Comparison of ENCODE assay signal across 8 cellular contexts in the genomic region with DNA sequence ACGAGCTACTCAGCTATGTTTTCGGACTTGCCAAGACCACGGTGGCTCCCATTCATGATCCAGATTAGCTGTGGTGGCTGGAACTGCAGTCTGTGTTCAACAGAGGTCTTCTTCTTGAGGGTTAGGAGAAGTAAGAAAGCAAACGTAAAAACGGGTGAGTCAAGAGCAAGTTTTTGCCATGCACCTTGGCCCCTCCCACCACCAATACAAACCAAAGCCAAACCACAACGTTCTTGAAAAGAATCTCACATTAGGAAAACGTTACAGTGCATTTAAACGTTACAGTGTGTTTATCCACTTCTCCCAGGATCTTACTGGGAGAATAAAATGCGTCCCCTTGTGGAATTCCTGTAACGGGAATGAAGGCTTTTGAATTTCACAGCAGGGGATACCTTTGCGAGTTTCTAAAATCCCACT. TPM values are rescaled to one million over a fixed set of nuclear protein-coding genes. Genes with fewer than 3 reads are reported as not detected.
A peak's percentile ranks its signal among the peaks of the same experiment; 100 is the strongest.
DNase-seq lines count a peak whose midpoint lies in the region; ATAC-seq and TF ChIP-seq lines count a peak whose summit lies in the region.

No MANE protein-coding gene starts in this region.

- TF ChIP-seq CTCF in Caco-2 (IDR thresholded peaks at IDR 0.05; ENCODE audit: insufficient read depth in 1 of 2, low read depth in 1 of 2, low read length in 1 of 2, severe bottlenecking in 1 of 2, unreplicated experiment in 1 of 2) (no peak), upper lobe of right lung (IDR thresholded peaks at IDR 0.05) (peak; percentile 6)

- no TSS peak for BruUV-seq in Caco-2 (replicated peaks; lab: Mats Ljungman, UMichigan)

- no peaks in the 10 kb centered on the region for H3K27me3 ChIP-seq in Caco-2 (replicated peaks; ENCODE audit: control insufficient read depth, insufficient read depth, low read length)
- H3K27me3 ChIP-seq in esophagus (ENCODE audit: control insufficient read depth in 1 of 2, insufficient read depth in 2 of 2, low read length in 2 of 2), result no peaks in the 10 kb centered on the region
- H3K27me3 ChIP-seq in upper lobe of right lung, result no peaks in the 10 kb centered on the region

- peaks cover 8% of the 10 kb centered on the region for H3K36me3 Mint-ChIP-seq in Caco-2 (ENCODE audit: insufficient read depth, unreplicated experiment)

- CTCF ChIA-PET in Caco-2 (lab: Charles Lee), result interaction anchor here (1.0 to 3.8 kb wide), 8 partner anchors 21 to 459 kb away, joined by 3 to 18 read pairs (median 6); no protein-coding TSS in a partner anchor

- intact Hi-C loops in Caco-2 (cut with micrococcal nuclease; ENCODE audit: unreplicated experiment), result loop anchor here (5.0 kb wide), 1 partner anchor 441 kb away; no protein-coding TSS in a partner anchor
- intact Hi-C loops in upper lobe of right lung (cut with DNase I), result no loop called here

- no peaks in the 10 kb centered on the region for H3K36me3 ChIP-seq in Caco-2 (ENCODE audit: control insufficient read depth, insufficient read depth, low read length)
- H3K36me3 ChIP-seq in esophagus (ENCODE audit: control insufficient read depth in 2 of 2, insufficient read depth in 2 of 2, low read length in 1 of 2), result no peaks in the 10 kb centered on the region
- H3K36me3 ChIP-seq in upper lobe of right lung, result no peaks in the 10 kb centered on the region

- DNase-seq in Caco-2, result no peak
- DNase-seq in MV-4-11 (lab: John Stamatoyannopoulos, UW), result peak; percentile 44
- DNase-seq in activated CD8-positive, alpha-beta memory T cell treated with anti-CD3 and anti-CD28 coated beads, Interleukin-2, amount 50 U/mL, for 1 hour (ENCODE audit: extremely low read depth), result peak; percentile 60
- DNase-seq in non-pigmented ciliary epithelial cell (ENCODE audit: low read depth), result peak; percentile 46
- DNase-seq in upper lobe of right lung, result no peak
- no peak for DNase-seq in NCI-H510A (lab: John Stamatoyannopoulos, UW)

- H3K4me1 ChIP-seq in Caco-2, result peaks cover 29% of the 10 kb centered on the region
- H3K4me1 ChIP-seq in esophagus (ENCODE audit: control insufficient read depth in 2 of 2, insufficient read depth in 2 of 2, low read length in 1 of 2), result peaks cover 0 to 4% of the 10 kb centered on the region in 2 donors
- H3K4me1 ChIP-seq in upper lobe of right lung, result peaks cover 15% of the 10 kb centered on the region

- H3K4me1 Mint-ChIP-seq in Caco-2 (ENCODE audit: low read depth, unreplicated experiment), result peaks cover 20% of the 10 kb centered on the region

- H3K27me3 Mint-ChIP-seq in Caco-2 (ENCODE audit: insufficient read depth, unreplicated experiment), result no peaks in the 10 kb centered on the region

- H3K27ac ChIP-seq in esophagus (ENCODE audit: low read depth in 2 of 2, low read length in 1 of 2), result peak overlapping the region; percentile 93 to 97
- H3K27ac ChIP-seq in upper lobe of right lung, result peak overlapping the region; percentile 68

- H3K4me3 ChIP-seq in Caco-2 (ENCODE audit: low read depth, low read length), result peak overlapping the region; percentile 95
- peak overlapping the region; percentile 86 for H3K4me3 ChIP-seq in esophagus (ENCODE audit: low read depth in 1 of 2, low read length in 2 of 2)
- H3K4me3 ChIP-seq in upper lobe of right lung, result peak overlapping the region; percentile 79

- no peaks in the 10 kb centered on the region for H3K9me3 Mint-ChIP-seq in Caco-2 (ENCODE audit: unreplicated experiment)

- 5% methylated on average over 11 of the region's 11 CpGs for WGBS in esophagus, 2 donors

- peak overlapping the region; percentile 95 for H3K4me3 Mint-ChIP-seq in Caco-2 (ENCODE audit: unreplicated experiment)

- POLR2A ChIA-PET in Caco-2 (lab: Charles Lee), result no interaction called here

- ATAC-seq in upper lobe of right lung, result no peak
- ATAC-seq in GM19452 (IDR thresholded peaks at IDR 0.05; ENCODE audit: unreplicated experiment), result no peak

- H3K9me3 ChIP-seq in Caco-2 (no peaks in the 10 kb centered on the region), esophagus (ENCODE audit: control insufficient read depth in 2 of 2, insufficient read depth in 1 of 2, low read depth in 1 of 2, low read length in 1 of 2) (no peaks in the 10 kb centered on the region), upper lobe of right lung (no peaks in the 10 kb centered on the region)

- H3K27ac Mint-ChIP-seq in Caco-2 (ENCODE audit: unreplicated experiment), result peak overlapping the region; percentile 95

RNA-seq across cellular contexts. Expression of gene FBXO48, which starts 0.7 kb away (rescaled TPM):
- total RNA-seq in Caco-2 (2022), result 1.1 and 1.2 TPM in 2 replicates
- polyA plus RNA-seq in esophagus, result under 1 TPM; 0.44 to 0.61 TPM
- total RNA-seq in upper lobe of right lung, result 1.8 TPM

RNA-seq across cellular contexts. Expression of gene APLF, which starts 1.0 kb away (rescaled TPM):
- 3.9 and 4.0 TPM in 2 replicates for total RNA-seq in Caco-2 (2022)
- polyA plus RNA-seq in esophagus, result 1 to 10 TPM; 1.1 to 1.3 TPM
- 6.8 TPM for total RNA-seq in upper lobe of right lung

Comparison
In these comparisons a context has a peak if more than half of its experiments do, and no peak if none do; other contexts are left out.
1. DNase-seq: peak in MV-4-11 (single experiment), activated CD8-positive, alpha-beta memory T cell treated with anti-CD3 and anti-CD28 coated beads, Interleukin-2, amount 50 U/mL, for 1 hour (single experiment) and non-pigmented ciliary epithelial cell (single experiment); none in Caco-2 (0 of 2), upper lobe of right lung (single experiment) and NCI-H510A (single experiment).
2. Peak in every context shown above with its lines, with median percentiles within 50 percentile points of each other: H3K4me3 ChIP-seq.